In genomic region chr3:194089357-194090177, GRCh38 we compare ENCODE assay signal across 8 cellular contexts. TPM values are rescaled to one million over a fixed set of nuclear protein-coding genes. Genes with fewer than 3 reads are reported as not detected.
DNase-seq lines count a peak whose midpoint lies in the region; FAIRE-seq and TF ChIP-seq lines count a peak whose summit lies in the region.

No MANE protein-coding gene starts in this region.

- peak overlapping the region; percentile 73 for H3K9ac ChIP-seq in astrocyte (ENCODE audit: low read length)

- peak overlapping the region; percentile 74 for H3K27ac ChIP-seq in astrocyte (ENCODE audit: low read depth, low read length)

- FAIRE-seq in astrocyte (lab: Jason Lieb, UNC), result peak; percentile 76

- H3K4me1 Mint-ChIP-seq in astrocyte (ENCODE audit: low read depth, unreplicated experiment), result peaks cover 43% of the 10 kb centered on the region

- no peak overlapping the region for H2AFZ ChIP-seq in astrocyte (ENCODE audit: low read depth, low read length)

- H3K36me3 ChIP-seq in H7 (replicated peaks; ENCODE audit: control insufficient read depth, insufficient read depth, low read length) (no peaks in the 10 kb centered on the region), astrocyte (ENCODE audit: insufficient read depth, low read length) (no peaks in the 10 kb centered on the region)

- no peaks in the 10 kb centered on the region for H3K9me3 Mint-ChIP-seq in astrocyte (ENCODE audit: unreplicated experiment)

- H3K79me2 ChIP-seq in astrocyte (ENCODE audit: insufficient read depth, low read length), result no peaks in the 10 kb centered on the region

- no peaks in the 10 kb centered on the region for H4K20me1 ChIP-seq in astrocyte (ENCODE audit: insufficient read depth, low read length)

- H3K4me2 ChIP-seq in astrocyte (ENCODE audit: low read length), result peak overlapping the region; percentile 72

- H3K27me3 Mint-ChIP-seq in astrocyte (ENCODE audit: low read depth, unreplicated experiment), result peaks cover 29% of the 10 kb centered on the region

- H3K4me1 ChIP-seq in astrocyte (ENCODE audit: insufficient read depth, low read length), result peaks cover 50% of the 10 kb centered on the region

- H3K27ac Mint-ChIP-seq in astrocyte (ENCODE audit: unreplicated experiment), result peak overlapping the region; percentile 98

- no peak for TF ChIP-seq CTCF in astrocyte (IDR thresholded peaks at IDR 0.05; ENCODE audit: insufficient read depth, low read depth, low read length)

- DNase-seq in GM04504 (ENCODE audit: low read depth), result peak; percentile 99
- peak; percentile 77 for DNase-seq in H7
- DNase-seq in NCI-H2107 treated with DMSO at 0.1 percent for 48 hours (lab: John Stamatoyannopoulos, UW; ENCODE audit: unreplicated experiment), result peak; percentile 46
- DNase-seq in astrocyte (ENCODE audit: low read depth), result peak; percentile 100
- peak; percentile 96 for DNase-seq in islet precursor cell
- peak; percentile 20 to 22 for DNase-seq in stimulated activated CD4-positive, alpha-beta T cell treated with anti-CD3 and anti-CD28 coated beads, Interleukin-2, amount 100 ng/mL, for 48 hours
- DNase-seq in NCI-H187 treated with DMSO at 0.1 percent for 48 hours (lab: John Stamatoyannopoulos, UW), result no peak
- no peak for DNase-seq in NCI-H1092 treated with DMSO at 0.1 percent for 48 hours (lab: John Stamatoyannopoulos, UW)

- H3K36me3 Mint-ChIP-seq in astrocyte (ENCODE audit: low read depth, unreplicated experiment), result no peaks in the 10 kb centered on the region

- no peaks in the 10 kb centered on the region for H3K9me3 ChIP-seq in astrocyte (ENCODE audit: insufficient read depth, low read depth, low read length)

- peak overlapping the region; percentile 64 for H3K4me3 Mint-ChIP-seq in astrocyte (ENCODE audit: unreplicated experiment)

- H3K4me3 ChIP-seq in H7 (ENCODE audit: insufficient read depth, low read depth, low read length), result no peak overlapping the region
- H3K4me3 ChIP-seq in astrocyte (ENCODE audit: insufficient read depth, low read depth, low read length), result no peak overlapping the region

- H3K27me3 ChIP-seq in H7 (ENCODE audit: control insufficient read depth, insufficient read depth, low read length), result no peaks in the 10 kb centered on the region
- H3K27me3 ChIP-seq in astrocyte (ENCODE audit: insufficient read depth, low read length), result no peaks in the 10 kb centered on the region

RNA-seq across cellular contexts. Expression of gene HES1, which starts 46.4 kb away (rescaled TPM):
- 49.4 and 70.9 TPM in 2 replicates for total RNA-seq in H7 (2014; rRNA removed; shearing (Covaris generic))
- total RNA-seq in astrocyte, result 44.6 and 46.5 TPM in 2 replicates

Comparison
In these comparisons a context has a peak if more than half of its experiments do, and no peak if none do; other contexts are left out.
1. DNase-seq: peak in GM04504 (single experiment), H7 (single experiment), NCI-H2107 treated with DMSO at 0.1 percent for 48 hours (single experiment), astrocyte (single experiment), islet precursor cell (single experiment) and stimulated activated CD4-positive, alpha-beta T cell treated with anti-CD3 and anti-CD28 coated beads, Interleukin-2, amount 100 ng/mL, for 48 hours (2 of 2); none in NCI-H187 treated with DMSO at 0.1 percent for 48 hours (single experiment) and NCI-H1092 treated with DMSO at 0.1 percent for 48 hours (single experiment).